10 cellular contexts compared by ENCODE assay signal in genomic region chr20:51531712-51532456, GRCh38. TPM values are rescaled to one million over a fixed set of nuclear protein-coding genes. Genes with fewer than 3 reads are reported as not detected.
DNase-seq lines count a peak whose midpoint lies in the region; ATAC-seq and TF ChIP-seq lines count a peak whose summit lies in the region.
"Had no signal": no experiment of that assay in that cellular context is flagged by ENCODE, and none has a peak within 500 bp of the region (broad histone marks: within the 10 kb centered on the region; RNA-seq: fewer than 3 reads in every experiment).

No MANE protein-coding gene starts in this region.

- CTCF ChIA-PET in activated CD8-positive, alpha-beta memory T cell treated with anti-CD3 and anti-CD28 coated beads, Interleukin-2, amount 10 ng/mL, durations not matched to agents 7 days and 5 days (lab: Charles Lee), result interaction anchor here (1.0 to 1.5 kb wide), 2 partner anchors 7 to 63 kb away, joined by 3 to 4 read pairs; no protein-coding TSS in a partner anchor

- H3K4me3 ChIP-seq in right cardiac atrium (ENCODE audit: low read length) (no peak overlapping the region), stomach (no peak overlapping the region), aorta (ENCODE audit: low read length in 2 of 2) (no peak overlapping the region)

- H3K27me3 ChIP-seq in right cardiac atrium (ENCODE audit: control insufficient read depth, insufficient read depth) (no peaks in the 10 kb centered on the region), stomach (no peaks in the 10 kb centered on the region), aorta (ENCODE audit: control insufficient read depth in 1 of 2, insufficient read depth in 2 of 2, low read length in 1 of 2) (no peaks in the 10 kb centered on the region)

- no peaks in the 10 kb centered on the region for H3K9me3 Mint-ChIP-seq in activated CD8-positive, alpha-beta memory T cell treated with anti-CD3 and anti-CD28 coated beads, Interleukin-2, amount 10 ng/mL, durations not matched to agents 7 days and 5 days (ENCODE audit: low read depth)
- no peaks in the 10 kb centered on the region for H3K9me3 Mint-ChIP-seq in activated T-helper 1 cell treated with anti-CD3 and anti-CD28 coated beads, Interleukin-12 subunit alpha, Interleukin-12 subunit beta, Interleukin-2, Interleukin-4 antibody, amounts not matched to agents 30 ng/mL and 10 ng/mL and 1 ng/mL, durations not matched to agents 14 hours and 24 hours and 36 hours

- DNase-seq in activated CD8-positive, alpha-beta memory T cell treated with anti-CD3 and anti-CD28 coated beads, Interleukin-2, amount 10 ng/mL, durations not matched to agents 7 days and 5 days, result no peak
- DNase-seq in activated CD8-positive, alpha-beta memory T cell treated with anti-CD3 and anti-CD28 coated beads, Interleukin-2, amount 50 U/mL, for 48 hours, result no peak
- no peak for DNase-seq in activated T-helper 1 cell treated with anti-CD3 and anti-CD28 coated beads, Interleukin-12 subunit alpha, Interleukin-12 subunit beta, Interleukin-2, Interleukin-4 antibody, amounts not matched to agents 30 ng/mL and 10 ng/mL and 1 ng/mL, durations not matched to agents 14 hours and 24 hours and 36 hours (ENCODE audit: low spot score)
- no peak for DNase-seq in right cardiac atrium
- DNase-seq in stomach, result no peak
- no peak for DNase-seq in aorta
- no peak for DNase-seq in pons (ENCODE audit: low spot score)
- DNase-seq: NCI-H187 treated with DMSO at 0.1 percent for 48 hours, occipital lobe had no signal

- intact Hi-C loops in activated T-helper 1 cell treated with anti-CD3 and anti-CD28 coated beads, Interleukin-12 subunit alpha, Interleukin-12 subunit beta, Interleukin-2, Interleukin-4 antibody, amounts not matched to agents 30 ng/mL and 10 ng/mL and 1 ng/mL, durations not matched to agents 14 hours and 24 hours and 36 hours (cut with micrococcal nuclease), result loop anchor here (1.0 to 2.0 kb wide), 7 partner anchors 9 to 132 kb away; no protein-coding TSS in a partner anchor
- intact Hi-C loops in right cardiac atrium (cut with DNase I), result no loop called here
- intact Hi-C loops in stomach (cut with DNase I; ENCODE audit: low total_unique reads), result no loop called here
- intact Hi-C loops in aorta (cut with DNase I), result no loop called here

- no peaks in the 10 kb centered on the region for H3K27me3 Mint-ChIP-seq in activated CD8-positive, alpha-beta memory T cell treated with anti-CD3 and anti-CD28 coated beads, Interleukin-2, amount 10 ng/mL, durations not matched to agents 7 days and 5 days
- H3K27me3 Mint-ChIP-seq in activated T-helper 1 cell treated with anti-CD3 and anti-CD28 coated beads, Interleukin-12 subunit alpha, Interleukin-12 subunit beta, Interleukin-2, Interleukin-4 antibody, amounts not matched to agents 30 ng/mL and 10 ng/mL and 1 ng/mL, durations not matched to agents 14 hours and 24 hours and 36 hours (ENCODE audit: insufficient read depth), result no peaks in the 10 kb centered on the region

- H3K27ac ChIP-seq in right cardiac atrium (ENCODE audit: low read length), result peak overlapping the region; percentile 90
- H3K27ac ChIP-seq in stomach, result peak overlapping the region in 4 of 5 donors; percentile 44 to 71 (median 52)
- no peak overlapping the region for H3K27ac ChIP-seq in aorta (ENCODE audit: low read depth in 1 of 2, low read length in 2 of 2)

- 77% methylated on average over 12 of the region's 12 CpGs for WGBS in right cardiac atrium
- WGBS in stomach, 5 donors, result 73 to 87% (median 83%) methylated on average over 12 of the region's 12 CpGs
- 90 to 92% methylated on average over 12 of the region's 12 CpGs for WGBS in aorta, 2 donors

- no peaks in the 10 kb centered on the region for H3K9me3 ChIP-seq in right cardiac atrium (ENCODE audit: control insufficient read depth, low read length)
- H3K9me3 ChIP-seq in stomach, result no peaks in the 10 kb centered on the region
- no peaks in the 10 kb centered on the region for H3K9me3 ChIP-seq in aorta (ENCODE audit: control insufficient read depth, low read length)

- peaks cover 34% of the 10 kb centered on the region for H3K36me3 Mint-ChIP-seq in activated CD8-positive, alpha-beta memory T cell treated with anti-CD3 and anti-CD28 coated beads, Interleukin-2, amount 10 ng/mL, durations not matched to agents 7 days and 5 days
- H3K36me3 Mint-ChIP-seq in activated T-helper 1 cell treated with anti-CD3 and anti-CD28 coated beads, Interleukin-12 subunit alpha, Interleukin-12 subunit beta, Interleukin-2, Interleukin-4 antibody, amounts not matched to agents 30 ng/mL and 10 ng/mL and 1 ng/mL, durations not matched to agents 14 hours and 24 hours and 36 hours (ENCODE audit: low read depth), result peaks cover 50% of the 10 kb centered on the region

- ATAC-seq in activated CD8-positive, alpha-beta memory T cell treated with anti-CD3 and anti-CD28 coated beads, Interleukin-2, amount 10 ng/mL, durations not matched to agents 7 days and 5 days, result no peak
- ATAC-seq in right cardiac atrium (no peak), aorta (ENCODE audit: low FRiP score) (no peak), GM18861 (IDR thresholded peaks at IDR 0.05; ENCODE audit: unreplicated experiment) (no peak)

- no peak for TF ChIP-seq POLR2A in stomach (IDR thresholded peaks at IDR 0.05)

- peak overlapping the region; percentile 94 for H3K27ac Mint-ChIP-seq in activated CD8-positive, alpha-beta memory T cell treated with anti-CD3 and anti-CD28 coated beads, Interleukin-2, amount 10 ng/mL, durations not matched to agents 7 days and 5 days
- peak overlapping the region; percentile 99 for H3K27ac Mint-ChIP-seq in activated T-helper 1 cell treated with anti-CD3 and anti-CD28 coated beads, Interleukin-12 subunit alpha, Interleukin-12 subunit beta, Interleukin-2, Interleukin-4 antibody, amounts not matched to agents 30 ng/mL and 10 ng/mL and 1 ng/mL, durations not matched to agents 14 hours and 24 hours and 36 hours

- peaks cover 94% of the 10 kb centered on the region for H3K4me1 Mint-ChIP-seq in activated CD8-positive, alpha-beta memory T cell treated with anti-CD3 and anti-CD28 coated beads, Interleukin-2, amount 10 ng/mL, durations not matched to agents 7 days and 5 days
- peaks cover 93% of the 10 kb centered on the region for H3K4me1 Mint-ChIP-seq in activated T-helper 1 cell treated with anti-CD3 and anti-CD28 coated beads, Interleukin-12 subunit alpha, Interleukin-12 subunit beta, Interleukin-2, Interleukin-4 antibody, amounts not matched to agents 30 ng/mL and 10 ng/mL and 1 ng/mL, durations not matched to agents 14 hours and 24 hours and 36 hours (ENCODE audit: low read depth)

- no peak for TF ChIP-seq CTCF in stomach (IDR thresholded peaks at IDR 0.05)

- H3K4me3 Mint-ChIP-seq in activated CD8-positive, alpha-beta memory T cell treated with anti-CD3 and anti-CD28 coated beads, Interleukin-2, amount 10 ng/mL, durations not matched to agents 7 days and 5 days, result peak overlapping the region; percentile 52
- H3K4me3 Mint-ChIP-seq in activated T-helper 1 cell treated with anti-CD3 and anti-CD28 coated beads, Interleukin-12 subunit alpha, Interleukin-12 subunit beta, Interleukin-2, Interleukin-4 antibody, amounts not matched to agents 30 ng/mL and 10 ng/mL and 1 ng/mL, durations not matched to agents 14 hours and 24 hours and 36 hours, result peak overlapping the region; percentile 84

- no peak for TF ChIP-seq EP300 in stomach (IDR thresholded peaks at IDR 0.05)

- H3K4me1 ChIP-seq in right cardiac atrium (ENCODE audit: control insufficient read depth, insufficient read depth, low read length), result peaks cover 11% of the 10 kb centered on the region
- peaks cover 39 to 96% (median 56%) of the 10 kb centered on the region in 4 donors for H3K4me1 ChIP-seq in stomach
- H3K4me1 ChIP-seq in aorta (ENCODE audit: control insufficient read depth in 1 of 2, insufficient read depth in 2 of 2, low read length in 2 of 2), result no peaks in the 10 kb centered on the region

- H3K36me3 ChIP-seq in stomach, result no peaks in the 10 kb centered on the region
- H3K36me3 ChIP-seq in aorta (ENCODE audit: control insufficient read depth in 1 of 2, insufficient read depth in 2 of 2, low read length in 1 of 2), result no peaks in the 10 kb centered on the region

RNA-seq across cellular contexts. Expression of gene NFATC2, which starts 10.6 kb away (rescaled TPM):
- total RNA-seq in activated CD8-positive, alpha-beta memory T cell treated with anti-CD3 and anti-CD28 coated beads, Interleukin-2, amount 10 ng/mL, durations not matched to agents 7 days and 5 days, result 10 to 100 TPM; 39.9 to 59.0 TPM
- 84.0 and 86.4 TPM in 2 replicates for total RNA-seq in activated T-helper 1 cell treated with anti-CD3 and anti-CD28 coated beads, Interleukin-12 subunit alpha, Interleukin-12 subunit beta, Interleukin-2, Interleukin-4 antibody, amounts not matched to agents 30 ng/mL and 10 ng/mL and 1 ng/mL, durations not matched to agents 14 hours and 24 hours and 36 hours
- total RNA-seq in right cardiac atrium (10 to 100 TPM in 1 of 4 donors, 1 to 10 TPM in 3; 6.8 to 13.3 (median 8.3) TPM), stomach (10 to 100 TPM in 4 of 5 donors, 1 to 10 TPM in 1; 7.0 to 31.9 (median 11.4) TPM), aorta (10 to 100 TPM; 11.7 to 13.0 TPM)
- polyA plus RNA-seq in right cardiac atrium (2.8 TPM), stomach (1 to 10 TPM; 1.4 to 6.3 (median 3.2) TPM), aorta (1 to 10 TPM; 1.7 to 3.1 TPM)

Comparison
In these comparisons a context has a peak if more than half of its experiments do, and no peak if none do; other contexts are left out.
1. H3K27ac ChIP-seq: peak in right cardiac atrium (single experiment) and stomach (4 of 5); none in aorta (0 of 2).